ENCODE assay signal across 17 cellular contexts in genomic region chr15:63597821-63598220, GRCh38. TPM values are rescaled to one million over a fixed set of nuclear protein-coding genes. Genes with fewer than 3 reads are reported as not detected.
DNase-seq lines count a peak whose midpoint lies in the region; ATAC-seq and TF ChIP-seq lines count a peak whose summit lies in the region.
"Had no signal": no experiment of that assay in that cellular context is flagged by ENCODE, and none has a peak within 500 bp of the region (broad histone marks: within the 10 kb centered on the region; RNA-seq: fewer than 3 reads in every experiment).

No MANE protein-coding gene starts in this region.

- no peaks in the 10 kb centered on the region for H3K27me3 ChIP-seq in dorsolateral prefrontal cortex
- H3K27me3 ChIP-seq in transverse colon = no peaks in the 10 kb centered on the region

- no peak for TF ChIP-seq CTCF in dorsolateral prefrontal cortex (IDR thresholded peaks at IDR 0.05 in 54 of 56, conservative IDR thresholded peaks at IDR 0.05 in 2 of 56; ENCODE audit: low read depth in 1 of 56, partially characterized antibody in 56 of 56)
- no peak for TF ChIP-seq CTCF in neural crest cell (conservative IDR thresholded peaks at IDR 0.05)
- TF ChIP-seq CTCF in transverse colon (IDR thresholded peaks at IDR 0.05) = no peak

- H3K9me3 ChIP-seq in transverse colon = no peaks in the 10 kb centered on the region

- peaks cover 11% of the 10 kb centered on the region for H3K27me3 Mint-ChIP-seq in neural crest cell (ENCODE audit: low read depth)
- H3K27me3 Mint-ChIP-seq in activated naive CD4-positive, alpha-beta T cell treated with anti-CD3 and anti-CD28 coated beads, Interleukin-2, amount 10 ng/mL, durations not matched to agents 7 days and 5 days = peaks cover 11% of the 10 kb centered on the region

- H3K9me3 Mint-ChIP-seq in activated naive CD4-positive, alpha-beta T cell treated with anti-CD3 and anti-CD28 coated beads, Interleukin-2, amount 50 U/mL, for 72 hours = no peaks in the 10 kb centered on the region
- no peaks in the 10 kb centered on the region for H3K9me3 Mint-ChIP-seq in neural crest cell
- no peaks in the 10 kb centered on the region for H3K9me3 Mint-ChIP-seq in activated naive CD4-positive, alpha-beta T cell treated with anti-CD3 and anti-CD28 coated beads, Interleukin-2, amount 10 ng/mL, durations not matched to agents 7 days and 5 days
- H3K9me3 Mint-ChIP-seq: activated naive CD4-positive, alpha-beta T cell treated with anti-CD3 and anti-CD28 coated beads for 36 hours; mesothelial cell of epicardium had no signal

- peaks cover 0 to 24% of the 10 kb centered on the region in 2 donors for H3K36me3 Mint-ChIP-seq in activated naive CD4-positive, alpha-beta T cell treated with anti-CD3 and anti-CD28 coated beads, Interleukin-2, amount 50 U/mL, for 72 hours
- H3K36me3 Mint-ChIP-seq in neural crest cell (ENCODE audit: low read depth) = peaks cover 4% of the 10 kb centered on the region
- H3K36me3 Mint-ChIP-seq in activated naive CD4-positive, alpha-beta T cell treated with anti-CD3 and anti-CD28 coated beads, Interleukin-2, amount 10 ng/mL, durations not matched to agents 7 days and 5 days = peaks cover 27% of the 10 kb centered on the region

- in situ Hi-C loops in transverse colon (cut with MboI; ENCODE audit: low pct_ligation_motif_present in 1 of 4, low pct_unique_long_range_greater_than_20kb in 1 of 4, low sequenced_read_pairs in 3 of 4) = loop anchor here in 1 of 4 donors (10.0 to 25.0 kb wide), 2 partner anchors 133 to 311 kb away; partner anchors contain the start of gene APH1B

- peak overlapping the region in 31 of 59 donors; percentile 2 to 97 (median 86) for H3K27ac ChIP-seq in dorsolateral prefrontal cortex
- H3K27ac ChIP-seq in transverse colon = peak overlapping the region; percentile 90 to 97 (median 94)
- H3K27ac ChIP-seq: KMS-11 had no signal

- 59% methylated on average over 6 of the region's 6 CpGs; no CpG with 5 or more reads in 1 of the 2 donors for WGBS in transverse colon (ENCODE audit: low coverage in 1 of 2), 2 donors

- H3K27ac Mint-ChIP-seq in activated naive CD4-positive, alpha-beta T cell treated with anti-CD3 and anti-CD28 coated beads, Interleukin-2, amount 50 U/mL, for 72 hours = peak overlapping the region; percentile 36 to 77
- no peak overlapping the region for H3K27ac Mint-ChIP-seq in neural crest cell (ENCODE audit: unreplicated experiment)
- no peak overlapping the region for H3K27ac Mint-ChIP-seq in activated naive CD4-positive, alpha-beta T cell treated with anti-CD3 and anti-CD28 coated beads, Interleukin-2, amount 10 ng/mL, durations not matched to agents 7 days and 5 days
- H3K27ac Mint-ChIP-seq: mesothelial cell of epicardium had no signal

- peaks cover 44% of the 10 kb centered on the region for H3K4me1 Mint-ChIP-seq in neural crest cell
- peaks cover 71% of the 10 kb centered on the region for H3K4me1 Mint-ChIP-seq in activated naive CD4-positive, alpha-beta T cell treated with anti-CD3 and anti-CD28 coated beads, Interleukin-2, amount 10 ng/mL, durations not matched to agents 7 days and 5 days

- no peak for TF ChIP-seq POLR2A in transverse colon (IDR thresholded peaks at IDR 0.05)

- intact Hi-C loops in dorsolateral prefrontal cortex (cut with DNase I) = loop anchor here in 1 of 2 donors (2.0 to 10.0 kb wide), 4 partner anchors 93 to 313 kb away; partner anchors contain the start of gene USP3
- intact Hi-C loops in transverse colon (cut with DNase I; ENCODE audit: low total_unique reads) = no loop called here

- DNase-seq in activated naive CD4-positive, alpha-beta T cell treated with anti-CD3 and anti-CD28 coated beads, Interleukin-2, amount 50 U/mL, for 72 hours (ENCODE audit: low spot score in 2 of 2) = no peak
- no peak for DNase-seq in activated naive CD4-positive, alpha-beta T cell (lab: John Stamatoyannopoulos, UW)
- no peak for DNase-seq in dorsolateral prefrontal cortex
- no peak for DNase-seq in neural crest cell (ENCODE audit: low read depth, low spot score)
- no peak for DNase-seq in transverse colon
- DNase-seq in kidney glomerular epithelial cell (lab: John Stamatoyannopoulos, UW) = no peak
- DNase-seq in activated naive CD4-positive, alpha-beta T cell treated with anti-CD3 and anti-CD28 coated beads, Interleukin-2, amount 10 ng/mL, durations not matched to agents 7 days and 5 days = no peak
- DNase-seq: activated naive CD4-positive, alpha-beta T cell treated with anti-CD3 and anti-CD28 coated beads for 36 hours; DMS 273 treated with DMSO at 0.1 percent for 48 hours; NCI-H1436 treated with DMSO at 0.1 percent for 48 hours; NCI-H748 treated with DMSO at 0.1 percent for 48 hours; retina; T1000 had no signal

- H3K4me3 ChIP-seq in dorsolateral prefrontal cortex (peak overlapping the region in 1 of 59 donors; percentile 33), transverse colon (peak overlapping the region in 3 of 4 donors; percentile 5 to 71 (median 7))

- no peak for ATAC-seq in activated naive CD4-positive, alpha-beta T cell treated with anti-CD3 and anti-CD28 coated beads, Interleukin-2, amount 50 U/mL, for 72 hours
- no peak for ATAC-seq in GM19328 (IDR thresholded peaks at IDR 0.05; ENCODE audit: unreplicated experiment)

- H3K36me3 ChIP-seq in transverse colon = no peaks in the 10 kb centered on the region

- H3K4me1 ChIP-seq in transverse colon = peaks cover 13 to 67% (median 61%) of the 10 kb centered on the region in 4 donors

- no peak for TF ChIP-seq EP300 in transverse colon (IDR thresholded peaks at IDR 0.05; ENCODE audit: low read depth)

- peak overlapping the region; percentile 87 for H3K4me3 Mint-ChIP-seq in neural crest cell
- no peak overlapping the region for H3K4me3 Mint-ChIP-seq in activated naive CD4-positive, alpha-beta T cell treated with anti-CD3 and anti-CD28 coated beads, Interleukin-2, amount 10 ng/mL, durations not matched to agents 7 days and 5 days
- H3K4me3 Mint-ChIP-seq: activated naive CD4-positive, alpha-beta T cell treated with anti-CD3 and anti-CD28 coated beads for 36 hours; mesothelial cell of epicardium had no signal

- CTCF ChIA-PET in activated naive CD4-positive, alpha-beta T cell treated with anti-CD3 and anti-CD28 coated beads, Interleukin-2, amount 10 ng/mL, durations not matched to agents 7 days and 5 days (lab: Charles Lee) = interaction anchor here (2.7 to 3.9 kb wide), 4 partner anchors 12 to 131 kb away, joined by 15 to 44 read pairs (median 20); no protein-coding TSS in a partner anchor

RNA-seq across cellular contexts. Expression of gene FBXL22, which starts 0.6 kb away (rescaled TPM):
- total RNA-seq in activated naive CD4-positive, alpha-beta T cell treated with anti-CD3 and anti-CD28 coated beads, Interleukin-2, amount 50 U/mL, for 72 hours = under 1 TPM; 0.30 to 0.80 TPM
- total RNA-seq in dorsolateral prefrontal cortex (1 to 10 TPM in 111 of 120 experiments, under 1 TPM in 9; 0.60 to 5.0 (median 2.0) TPM), neural crest cell (0.93 and 1.0 TPM in 2 replicates), transverse colon (10 to 100 TPM in 1 of 4 donors, 1 to 10 TPM in 3; 3.0 to 28.1 (median 7.8) TPM)
- total RNA-seq: epithelial cell of proximal tubule had no signal

Comparison
In these comparisons a context has a peak if more than half of its experiments do, and no peak if none do; other contexts are left out.
1. H3K27ac Mint-ChIP-seq: peak in activated naive CD4-positive, alpha-beta T cell treated with anti-CD3 and anti-CD28 coated beads, Interleukin-2, amount 50 U/mL, for 72 hours (2 of 2); none in neural crest cell (single experiment) and activated naive CD4-positive, alpha-beta T cell treated with anti-CD3 and anti-CD28 coated beads, Interleukin-2, amount 10 ng/mL, durations not matched to agents 7 days and 5 days (single experiment).